8 cellular contexts compared by ENCODE assay signal in the genomic region with DNA sequence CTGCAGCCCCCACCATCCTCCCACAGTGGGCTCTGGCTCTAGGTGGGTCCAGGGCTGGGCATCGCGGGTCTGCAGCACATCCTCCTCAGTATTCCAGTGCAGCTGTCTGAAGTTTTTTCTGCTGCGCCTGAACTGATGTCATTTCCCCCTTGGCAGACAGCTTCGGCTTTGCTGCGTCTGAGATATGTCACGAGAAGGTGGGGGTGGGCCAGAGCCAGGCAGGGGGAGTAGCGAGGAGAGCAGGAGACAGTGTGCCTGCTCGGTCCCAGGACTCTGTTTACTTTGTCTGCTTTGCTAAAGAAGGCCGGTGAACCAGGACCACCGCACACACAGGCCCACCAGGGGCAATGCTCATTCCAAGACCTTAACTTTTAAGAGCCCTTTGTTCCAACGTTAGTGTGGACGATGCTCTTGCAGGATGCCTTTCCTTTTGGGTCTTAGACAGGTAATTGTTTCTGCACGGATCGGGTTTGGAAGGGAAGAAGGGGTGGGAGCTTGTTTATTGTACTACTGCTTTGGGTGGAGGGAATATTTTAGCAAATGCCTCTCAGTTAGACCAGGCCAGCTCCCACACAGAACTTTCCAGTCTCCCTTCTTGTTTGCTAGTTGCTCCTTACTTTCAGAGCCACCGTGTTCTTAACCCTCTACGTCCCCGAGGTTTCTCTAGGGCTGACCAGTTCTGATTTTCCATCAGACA. TPM values are rescaled to one million over a fixed set of nuclear protein-coding genes. Genes with fewer than 3 reads are reported as not detected.
DNase-seq lines count a peak whose midpoint lies in the region; ATAC-seq and TF ChIP-seq lines count a peak whose summit lies in the region.

No MANE protein-coding gene starts in this region.

- H3K36me3 ChIP-seq in thoracic aorta: no peaks in the 10 kb centered on the region

- no peaks in the 10 kb centered on the region for H3K9me3 ChIP-seq in thoracic aorta

- peaks cover 79% of the 10 kb centered on the region for H3K4me1 Mint-ChIP-seq in mesothelial cell of epicardium

- H3K27me3 Mint-ChIP-seq in mesothelial cell of epicardium (ENCODE audit: low read depth): no peaks in the 10 kb centered on the region

- DNase-seq in EL: peak; percentile 75
- peak; percentile 65 for DNase-seq in epithelial cell of esophagus (ENCODE audit: low read depth)
- DNase-seq in mesothelial cell of epicardium (ENCODE audit: low spot score in 2 of 2, unreplicated experiment in 2 of 2): peak; percentile 33 to 63
- DNase-seq in thoracic aorta (ENCODE audit: low spot score): peak; percentile 82

- ATAC-seq in SK-N-SH treated with all-trans-retinoic acid at 6 μM for 48 hours: peak; percentile 76
- ATAC-seq in thoracic aorta (ENCODE audit: insufficient number of reproducible peaks, low FRiP score, low read depth): peak; percentile 37
- no peak for ATAC-seq in GM21576 (IDR thresholded peaks at IDR 0.05; ENCODE audit: unreplicated experiment)
- no peak for ATAC-seq in GM21423 (IDR thresholded peaks at IDR 0.05; ENCODE audit: unreplicated experiment)
- no peak for ATAC-seq in HG02970 (IDR thresholded peaks at IDR 0.05; ENCODE audit: low FRiP score, unreplicated experiment)

- H3K27ac Mint-ChIP-seq in mesothelial cell of epicardium: peak overlapping the region; percentile 98

- no peak for TF ChIP-seq CTCF in epithelial cell of esophagus (IDR thresholded peaks at IDR 0.05; ENCODE audit: insufficient read depth, low read depth, low read length, missing control alignments)
- no peak for TF ChIP-seq CTCF in mesothelial cell of epicardium (IDR thresholded peaks at IDR 0.05; ENCODE audit: unreplicated experiment)
- TF ChIP-seq CTCF in thoracic aorta (IDR thresholded peaks at IDR 0.05): no peak

- no peaks in the 10 kb centered on the region for H3K36me3 Mint-ChIP-seq in mesothelial cell of epicardium

- peak overlapping the region; percentile 70 for H3K4me3 Mint-ChIP-seq in mesothelial cell of epicardium

- H3K4me3 ChIP-seq in epithelial cell of esophagus (ENCODE audit: low read length) (peak overlapping the region; percentile 26), thoracic aorta (peak overlapping the region; percentile 74)

- H3K27ac ChIP-seq in thoracic aorta: peak overlapping the region; percentile 99

- H3K4me1 ChIP-seq in thoracic aorta (ENCODE audit: control insufficient read depth in 1 of 2, low read depth in 2 of 2): peaks cover 72 to 94% of the 10 kb centered on the region in 2 donors

- H3K9me3 Mint-ChIP-seq in mesothelial cell of epicardium: no peaks in the 10 kb centered on the region

- no peaks in the 10 kb centered on the region for H3K27me3 ChIP-seq in thoracic aorta (replicated peaks; ENCODE audit: insufficient read depth)

TF ChIP-seq in SK-N-SH treated with all-trans-retinoic acid at 6 μM for 48 hours, 23 proteins besides CTCF, POLR2A, EP300 and RAD21:
- no peak for TF ChIP-seq ESRRG (CRISPR knock-in tag; IDR thresholded peaks at IDR 0.05)
- TF ChIP-seq, protein P1, sequence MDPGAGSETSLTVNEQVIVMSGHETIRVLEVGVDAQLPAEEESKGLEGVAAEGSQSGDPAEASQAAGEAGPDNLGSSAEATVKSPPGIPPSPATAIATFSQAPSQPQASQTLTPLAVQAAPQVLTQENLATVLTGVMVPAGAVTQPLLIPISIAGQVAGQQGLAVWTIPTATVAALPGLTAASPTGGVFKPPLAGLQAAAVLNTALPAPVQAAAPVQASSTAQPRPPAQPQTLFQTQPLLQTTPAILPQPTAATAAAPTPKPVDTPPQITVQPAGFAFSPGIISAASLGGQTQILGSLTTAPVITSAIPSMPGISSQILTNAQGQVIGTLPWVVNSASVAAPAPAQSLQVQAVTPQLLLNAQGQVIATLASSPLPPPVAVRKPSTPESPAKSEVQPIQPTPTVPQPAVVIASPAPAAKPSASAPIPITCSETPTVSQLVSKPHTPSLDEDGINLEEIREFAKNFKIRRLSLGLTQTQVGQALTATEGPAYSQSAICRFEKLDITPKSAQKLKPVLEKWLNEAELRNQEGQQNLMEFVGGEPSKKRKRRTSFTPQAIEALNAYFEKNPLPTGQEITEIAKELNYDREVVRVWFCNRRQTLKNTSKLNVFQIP (CRISPR knock-in tag; IDR thresholded peaks at IDR 0.05; ENCODE audit: borderline replicate concordance, low read depth): no peak
- TF ChIP-seq PPARA (CRISPR knock-in tag; IDR thresholded peaks at IDR 0.05; ENCODE audit: borderline replicate concordance): no peak
- no peak for TF ChIP-seq SNAI2 (CRISPR knock-in tag; IDR thresholded peaks at IDR 0.05)
- TF ChIP-seq OSR1 (CRISPR knock-in tag; IDR thresholded peaks at IDR 0.05): no peak
- TF ChIP-seq ISL1 (CRISPR knock-in tag; IDR thresholded peaks at IDR 0.05): no peak; the same call in 1 of the 2 replicates
- TF ChIP-seq ZFP30 (CRISPR knock-in tag; IDR thresholded peaks at IDR 0.05): no peak
- TF ChIP-seq BACH2 (CRISPR knock-in tag; IDR thresholded peaks at IDR 0.05; ENCODE audit: borderline replicate concordance): no peak
- TF ChIP-seq TOX (CRISPR knock-in tag; IDR thresholded peaks at IDR 0.05; ENCODE audit: borderline replicate concordance): no peak
- TF ChIP-seq, protein P2, sequence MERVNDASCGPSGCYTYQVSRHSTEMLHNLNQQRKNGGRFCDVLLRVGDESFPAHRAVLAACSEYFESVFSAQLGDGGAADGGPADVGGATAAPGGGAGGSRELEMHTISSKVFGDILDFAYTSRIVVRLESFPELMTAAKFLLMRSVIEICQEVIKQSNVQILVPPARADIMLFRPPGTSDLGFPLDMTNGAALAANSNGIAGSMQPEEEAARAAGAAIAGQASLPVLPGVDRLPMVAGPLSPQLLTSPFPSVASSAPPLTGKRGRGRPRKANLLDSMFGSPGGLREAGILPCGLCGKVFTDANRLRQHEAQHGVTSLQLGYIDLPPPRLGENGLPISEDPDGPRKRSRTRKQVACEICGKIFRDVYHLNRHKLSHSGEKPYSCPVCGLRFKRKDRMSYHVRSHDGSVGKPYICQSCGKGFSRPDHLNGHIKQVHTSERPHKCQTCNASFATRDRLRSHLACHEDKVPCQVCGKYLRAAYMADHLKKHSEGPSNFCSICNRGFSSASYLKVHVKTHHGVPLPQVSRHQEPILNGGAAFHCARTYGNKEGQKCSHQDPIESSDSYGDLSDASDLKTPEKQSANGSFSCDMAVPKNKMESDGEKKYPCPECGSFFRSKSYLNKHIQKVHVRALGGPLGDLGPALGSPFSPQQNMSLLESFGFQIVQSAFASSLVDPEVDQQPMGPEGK (CRISPR knock-in tag; IDR thresholded peaks at IDR 0.05; ENCODE audit: borderline replicate concordance): no peak
- TF ChIP-seq ZFP3 (CRISPR knock-in tag; IDR thresholded peaks at IDR 0.05): no peak
- TF ChIP-seq, protein P3, sequence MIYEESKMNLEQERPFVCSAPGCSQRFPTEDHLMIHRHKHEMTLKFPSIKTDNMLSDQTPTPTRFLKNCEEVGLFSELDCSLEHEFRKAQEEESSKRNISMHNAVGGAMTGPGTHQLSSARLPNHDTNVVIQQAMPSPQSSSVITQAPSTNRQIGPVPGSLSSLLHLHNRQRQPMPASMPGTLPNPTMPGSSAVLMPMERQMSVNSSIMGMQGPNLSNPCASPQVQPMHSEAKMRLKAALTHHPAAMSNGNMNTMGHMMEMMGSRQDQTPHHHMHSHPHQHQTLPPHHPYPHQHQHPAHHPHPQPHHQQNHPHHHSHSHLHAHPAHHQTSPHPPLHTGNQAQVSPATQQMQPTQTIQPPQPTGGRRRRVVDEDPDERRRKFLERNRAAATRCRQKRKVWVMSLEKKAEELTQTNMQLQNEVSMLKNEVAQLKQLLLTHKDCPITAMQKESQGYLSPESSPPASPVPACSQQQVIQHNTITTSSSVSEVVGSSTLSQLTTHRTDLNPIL (CRISPR knock-in tag; IDR thresholded peaks at IDR 0.05; ENCODE audit: low read depth): no peak
- TF ChIP-seq TCF4 (CRISPR knock-in tag; IDR thresholded peaks at IDR 0.05; ENCODE audit: borderline replicate concordance): no peak

RNA-seq across cellular contexts. Expression of a gene that starts 32.4 kb away (rescaled TPM):
- total RNA-seq in mesothelial cell of epicardium (56.3 to 56.7 TPM (median 56.3 TPM) in 3 replicates), thoracic aorta (100 to 1,000 TPM; 123 to 268 TPM)

Comparison
In these comparisons a context has a peak if more than half of its experiments do, and no peak if none do; other contexts are left out.
1. ATAC-seq: peak in SK-N-SH treated with all-trans-retinoic acid at 6 μM for 48 hours (single experiment) and thoracic aorta (single experiment); none in GM21576 (single experiment), GM21423 (single experiment) and HG02970 (single experiment).
2. Peak in every context shown above with its lines, with median percentiles within 50 percentile points of each other: DNase-seq.